Comparison of ENCODE assay signal across 20 cellular contexts in the genomic region with DNA sequence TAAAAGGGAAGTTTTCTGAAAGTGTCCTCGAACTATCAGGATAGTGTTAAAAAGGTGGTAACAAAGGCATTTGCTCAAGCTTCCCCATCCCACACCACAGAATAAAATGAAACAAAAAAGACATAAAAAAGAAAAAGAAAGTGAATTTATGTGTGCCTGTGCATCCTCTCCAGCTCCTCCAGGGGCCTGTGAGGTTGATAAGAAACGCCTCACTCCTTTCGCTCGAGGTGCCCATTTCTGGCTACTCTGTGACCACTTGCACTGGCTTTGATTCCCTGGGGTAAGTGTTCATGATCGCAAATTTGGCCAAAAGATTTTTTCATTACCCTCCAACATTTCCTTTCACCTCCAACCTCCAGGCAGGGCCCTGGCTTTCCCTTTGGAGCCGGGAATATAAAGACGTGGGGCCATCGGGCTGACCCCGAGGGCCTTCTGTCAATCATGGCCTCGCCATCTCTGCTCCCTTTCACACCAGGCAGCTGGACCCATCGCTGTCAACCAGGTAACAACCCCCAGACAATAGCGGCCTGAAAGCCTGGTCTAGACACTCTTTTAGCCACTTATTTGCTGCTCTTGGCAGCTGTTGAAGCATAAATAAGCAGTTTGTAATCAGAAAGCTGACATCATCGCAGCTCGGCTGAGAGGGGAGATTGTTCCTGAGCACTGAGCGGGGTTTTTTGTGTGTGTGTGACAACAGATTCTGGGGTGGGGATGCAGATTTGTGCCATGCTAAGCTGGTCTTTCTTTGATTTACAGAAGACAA.
DNase-seq lines count a peak whose midpoint lies in the region; ATAC-seq lines count a peak whose summit lies in the region.
"Had no signal": no experiment of that assay in that cellular context is flagged by ENCODE, and none has a peak within 500 bp of the region (broad histone marks: within the 10 kb centered on the region; RNA-seq: fewer than 3 reads in every experiment).

No MANE protein-coding gene starts in this region.

- no peaks in the 10 kb centered on the region for H3K9me3 ChIP-seq in naive thymus-derived CD4-positive, alpha-beta T cell (ENCODE audit: control insufficient read depth in 2 of 3, low read length in 3 of 3)
- H3K9me3 ChIP-seq: BE2C, breast epithelium, testis had no signal

- DNase-seq in NCI-H1092 (lab: John Stamatoyannopoulos, UW), result peak; percentile 33
- DNase-seq in NCI-H69 (lab: John Stamatoyannopoulos, UW), result peak; percentile 23
- peak; percentile 36 to 91 (median 80) for DNase-seq in head of caudate nucleus
- DNase-seq in posterior cingulate gyrus, result peak in 7 of 10 donors; percentile 49 to 94 (median 71)
- no peak for DNase-seq in T-helper 2 cell treated with Interferon-gamma antibody and Interleukin-4, amounts not matched to agents 5 μg/mL and 100 μg/mL, for 36 hours (ENCODE audit: low spot score)
- DNase-seq in naive thymus-derived CD4-positive, alpha-beta T cell, result no peak
- DNase-seq in A172 (ENCODE audit: low spot score), result no peak
- DNase-seq: activated CD4-positive, alpha-beta T cell treated with anti-CD3 and anti-CD28 coated beads for 1 hour; activated CD8-positive, alpha-beta memory T cell treated with anti-CD3 and anti-CD28 coated beads, Interleukin-2, amount 50 U/mL, for 4 hours; activated naive CD4-positive, alpha-beta T cell treated with Interleukin-2 at 50 U/mL for 16 hours; BE2C; DND-41; effector memory CD4-positive, alpha-beta T cell; naive thymus-derived CD8-positive, alpha-beta T cell; SHP77; stimulated activated CD4-positive, alpha-beta T cell treated with anti-CD3 and anti-CD28 coated beads, Interleukin-2, amount 100 ng/mL, for 24 hours; T-helper 17 cell; testis had no signal

- H3K27ac ChIP-seq in naive thymus-derived CD4-positive, alpha-beta T cell (ENCODE audit: low read depth, low read length), result no peak overlapping the region
- H3K27ac ChIP-seq: breast epithelium, testis had no signal

- no peak for ATAC-seq in naive thymus-derived CD4-positive, alpha-beta T cell
- ATAC-seq: naive thymus-derived CD8-positive, alpha-beta T cell; sciatic nerve; T-helper 17 cell had no signal

- H3K4me3 ChIP-seq in naive thymus-derived CD4-positive, alpha-beta T cell (ENCODE audit: low read length), result no peak overlapping the region
- H3K4me3 ChIP-seq: breast epithelium, testis had no signal

- H3K4me3 Mint-ChIP-seq in T-helper 2 cell treated with Interferon-gamma antibody and Interleukin-4, amounts not matched to agents 5 μg/mL and 100 μg/mL, for 36 hours, result no peak overlapping the region
- no peak overlapping the region for H3K4me3 Mint-ChIP-seq in naive thymus-derived CD4-positive, alpha-beta T cell
- H3K4me3 Mint-ChIP-seq: naive thymus-derived CD8-positive, alpha-beta T cell; T-helper 17 cell had no signal

- H3K4me1 Mint-ChIP-seq in T-helper 2 cell treated with Interferon-gamma antibody and Interleukin-4, amounts not matched to agents 5 μg/mL and 100 μg/mL, for 36 hours (ENCODE audit: low read depth), result peaks cover 5% of the 10 kb centered on the region
- H3K4me1 Mint-ChIP-seq in naive thymus-derived CD4-positive, alpha-beta T cell, result peaks cover 3 to 9% (median 5%) of the 10 kb centered on the region in 7 donors

- no peaks in the 10 kb centered on the region for H3K36me3 Mint-ChIP-seq in T-helper 2 cell treated with Interferon-gamma antibody and Interleukin-4, amounts not matched to agents 5 μg/mL and 100 μg/mL, for 36 hours (ENCODE audit: low read depth)
- no peaks in the 10 kb centered on the region for H3K36me3 Mint-ChIP-seq in naive thymus-derived CD4-positive, alpha-beta T cell

- intact Hi-C loops in head of caudate nucleus (cut with DNase I), result loop anchor here (5.0 kb wide), 3 partner anchors 72 to 442 kb away; a partner anchor contains a TSS
- intact Hi-C loops in posterior cingulate gyrus (cut with DNase I), result loop anchor here (5.0 to 10.0 kb wide), 2 partner anchors 422 to 445 kb away; a partner anchor contains a TSS
- intact Hi-C loops in naive thymus-derived CD4-positive, alpha-beta T cell (cut with micrococcal nuclease), result no loop called here

- no peaks in the 10 kb centered on the region for H3K27me3 ChIP-seq in naive thymus-derived CD4-positive, alpha-beta T cell (ENCODE audit: control insufficient read depth in 2 of 2, insufficient read depth in 2 of 2, low read length in 2 of 2)
- H3K27me3 ChIP-seq: BE2C, breast epithelium, testis had no signal

- POLR2A ChIA-PET in naive thymus-derived CD4-positive, alpha-beta T cell (lab: Charles Lee), result no interaction called here

- no peaks in the 10 kb centered on the region for H3K36me3 ChIP-seq in naive thymus-derived CD4-positive, alpha-beta T cell (ENCODE audit: control insufficient read depth in 2 of 3, insufficient read depth in 3 of 3, low read length in 3 of 3)
- H3K36me3 ChIP-seq: BE2C, breast epithelium had no signal

- CTCF ChIA-PET in naive thymus-derived CD4-positive, alpha-beta T cell (lab: Charles Lee), result no interaction called here

- H3K9me3 Mint-ChIP-seq in T-helper 2 cell treated with Interferon-gamma antibody and Interleukin-4, amounts not matched to agents 5 μg/mL and 100 μg/mL, for 36 hours, result no peaks in the 10 kb centered on the region
- H3K9me3 Mint-ChIP-seq in naive thymus-derived CD4-positive, alpha-beta T cell, result peaks cover 0 to 2% (median 0%) of the 10 kb centered on the region in 11 donors
- H3K9me3 Mint-ChIP-seq: naive thymus-derived CD8-positive, alpha-beta T cell had no signal

- no peaks in the 10 kb centered on the region for H3K4me1 ChIP-seq in naive thymus-derived CD4-positive, alpha-beta T cell (ENCODE audit: control insufficient read depth in 2 of 2, insufficient read depth in 2 of 2, low read length in 2 of 2)
- H3K4me1 ChIP-seq: BE2C, breast epithelium, testis had no signal

- no peak overlapping the region for H3K27ac Mint-ChIP-seq in T-helper 2 cell treated with Interferon-gamma antibody and Interleukin-4, amounts not matched to agents 5 μg/mL and 100 μg/mL, for 36 hours
- H3K27ac Mint-ChIP-seq in naive thymus-derived CD4-positive, alpha-beta T cell, result no peak overlapping the region
- H3K27ac Mint-ChIP-seq: naive thymus-derived CD8-positive, alpha-beta T cell; T-helper 17 cell had no signal

- H3K27me3 Mint-ChIP-seq in T-helper 2 cell treated with Interferon-gamma antibody and Interleukin-4, amounts not matched to agents 5 μg/mL and 100 μg/mL, for 36 hours (ENCODE audit: low read depth), result peaks cover 19% of the 10 kb centered on the region
- peaks cover 11 to 43% (median 30%) of the 10 kb centered on the region in 5 donors for H3K27me3 Mint-ChIP-seq in naive thymus-derived CD4-positive, alpha-beta T cell

Comparison
In these comparisons a context has a peak if more than half of its experiments do, and no peak if none do; other contexts are left out.
1. DNase-seq: peak in NCI-H1092 (single experiment), NCI-H69 (single experiment), head of caudate nucleus (42 of 42) and posterior cingulate gyrus (7 of 10); none in T-helper 2 cell treated with Interferon-gamma antibody and Interleukin-4, amounts not matched to agents 5 μg/mL and 100 μg/mL, for 36 hours (single experiment), naive thymus-derived CD4-positive, alpha-beta T cell (0 of 9) and A172 (single experiment).
2. intact Hi-C loops: an anchor here in head of caudate nucleus (5.0 kb wide) and posterior cingulate gyrus (5.0 to 10.0 kb wide); none called in naive thymus-derived CD4-positive, alpha-beta T cell.